1 cellular context compared by ENCODE assay signal in the genomic region with DNA sequence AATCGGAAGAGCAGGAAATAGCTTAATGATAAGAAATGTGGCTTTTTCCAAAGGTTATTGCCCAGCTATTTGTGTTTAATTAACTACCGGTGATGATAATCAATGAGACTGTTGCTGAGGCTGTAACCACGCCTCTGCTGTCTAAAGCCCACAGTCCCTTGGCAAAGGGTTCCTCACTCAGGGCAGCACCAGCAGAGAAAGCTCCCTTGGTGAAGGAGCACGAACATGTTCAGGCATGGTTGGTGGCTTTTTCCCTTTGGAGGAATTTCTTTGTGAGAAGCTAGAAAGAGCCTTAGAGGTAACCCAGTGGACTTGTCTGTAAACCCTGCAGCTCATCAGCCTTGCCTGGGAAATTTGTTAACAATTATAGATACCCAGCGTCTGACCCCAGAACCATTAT.
TF ChIP-seq lines count a peak whose summit lies in the region.

No MANE protein-coding gene starts in this region.

TF ChIP-seq in K562, 482 proteins besides CTCF, POLR2A, EP300 and RAD21 (continued from another document):
- TF ChIP-seq ZNF12 (CRISPR knock-in tag; IDR thresholded peaks at IDR 0.05) (no peak), LARP7 (IDR thresholded peaks at IDR 0.05) (no peak), ZNF143 (CRISPR knock-in tag; IDR thresholded peaks at IDR 0.05) (no peak), BCL6 (CRISPR knock-in tag; IDR thresholded peaks at IDR 0.05) (no peak), HSF4 (CRISPR knock-in tag; IDR thresholded peaks at IDR 0.05; ENCODE audit: borderline replicate concordance) (no peak), CSDE1 (IDR thresholded peaks at IDR 0.05) (no peak), TCF3 (CRISPR knock-in tag; IDR thresholded peaks at IDR 0.05) (no peak)
- TF ChIP-seq, protein P1, sequence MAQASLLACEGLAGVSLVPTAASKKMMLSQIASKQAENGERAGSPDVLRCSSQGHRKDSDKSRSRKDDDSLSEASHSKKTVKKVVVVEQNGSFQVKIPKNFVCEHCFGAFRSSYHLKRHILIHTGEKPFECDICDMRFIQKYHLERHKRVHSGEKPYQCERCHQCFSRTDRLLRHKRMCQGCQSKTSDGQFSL (CRISPR knock-in tag; IDR thresholded peaks at IDR 0.05) = no peak
- TF ChIP-seq, protein P1 (tag; IDR thresholded peaks at IDR 0.05) = no peak
